ENCODE assay signal across 19 cellular contexts in genomic region chr2:157593411-157593810, GRCh38. TPM values are rescaled to one million over a fixed set of nuclear protein-coding genes. Genes with fewer than 3 reads are reported as not detected.
"Had no signal": no experiment of that assay in that cellular context is flagged by ENCODE, and none has a peak within 500 bp of the region (broad histone marks: within the 10 kb centered on the region; RNA-seq: fewer than 3 reads in every experiment).

No MANE protein-coding gene starts in this region.

- H3K4me1 Mint-ChIP-seq: mesothelial cell of epicardium had no signal

- ATAC-seq: activated naive CD8-positive, alpha-beta T cell treated with anti-CD3 and anti-CD28 coated beads, Interleukin-2, amount 50 U/mL, for 24 hours; left colon; lower lobe of right lung; stimulated activated memory B cell treated with anti-CD40 and anti-IgM and Interleukin-4, amounts not matched to agents 10 μg/mL and 1 μg/mL and 100 μg/mL, for 72 hours; T-cell had no signal

- H3K36me3 Mint-ChIP-seq: mesothelial cell of epicardium; naive B cell; stimulated activated memory B cell treated with anti-CD40 and anti-IgM and Interleukin-4, amounts not matched to agents 10 μg/mL and 1 μg/mL and 100 μg/mL, for 72 hours; T-cell had no signal

- H3K4me3 Mint-ChIP-seq: activated naive CD4-positive, alpha-beta T cell treated with anti-CD3 and anti-CD28 coated beads for 36 hours; activated naive CD8-positive, alpha-beta T cell treated with anti-CD3 and anti-CD28 coated beads, Interleukin-2, amount 50 U/mL, for 24 hours; mesothelial cell of epicardium; naive B cell; stimulated activated memory B cell treated with anti-CD40 and anti-IgM and Interleukin-4, amounts not matched to agents 10 μg/mL and 1 μg/mL and 100 μg/mL, for 72 hours; T-cell had no signal

- H3K27ac ChIP-seq: ascending aorta, colonic mucosa, esophagus squamous epithelium, lower lobe of right lung, parathyroid adenoma had no signal

- H3K9me3 Mint-ChIP-seq: activated naive CD4-positive, alpha-beta T cell treated with anti-CD3 and anti-CD28 coated beads for 36 hours; activated naive CD8-positive, alpha-beta T cell treated with anti-CD3 and anti-CD28 coated beads, Interleukin-2, amount 50 U/mL, for 24 hours; activated T-helper 2 cell treated with anti-CD3 and anti-CD28 coated beads, Interferon-gamma antibody, Interleukin-2, Interleukin-4, amounts not matched to agents 10 μg/mL and 5 μg/mL and 100 μg/mL, durations not matched to agents 14 hours and 24 hours and 36 hours; mesothelial cell of epicardium; naive B cell; stimulated activated memory B cell treated with anti-CD40 and anti-IgM and Interleukin-4, amounts not matched to agents 10 μg/mL and 1 μg/mL and 100 μg/mL, for 72 hours; T-cell had no signal

- H3K27ac Mint-ChIP-seq: activated naive CD4-positive, alpha-beta T cell treated with anti-CD3 and anti-CD28 coated beads for 36 hours; activated naive CD8-positive, alpha-beta T cell treated with anti-CD3 and anti-CD28 coated beads, Interleukin-2, amount 50 U/mL, for 24 hours; activated T-helper 2 cell treated with anti-CD3 and anti-CD28 coated beads, Interferon-gamma antibody, Interleukin-2, Interleukin-4, amounts not matched to agents 10 μg/mL and 5 μg/mL and 100 μg/mL, durations not matched to agents 14 hours and 24 hours and 36 hours; mesothelial cell of epicardium; stimulated activated memory B cell treated with anti-CD40 and anti-IgM and Interleukin-4, amounts not matched to agents 10 μg/mL and 1 μg/mL and 100 μg/mL, for 72 hours; T-cell had no signal

- H3K27me3 Mint-ChIP-seq: naive B cell; stimulated activated memory B cell treated with anti-CD40 and anti-IgM and Interleukin-4, amounts not matched to agents 10 μg/mL and 1 μg/mL and 100 μg/mL, for 72 hours had no signal

- DNase-seq: activated CD4-positive, alpha-beta T cell treated with anti-CD3 and anti-CD28 coated beads, Interleukin-2, amount 50 U/mL, for 4 hours; activated CD4-positive, CD25-positive, alpha-beta regulatory T cell treated with anti-CD3 and anti-CD28 coated beads, Interleukin-2, amount 50 U/mL, for 72 hours; activated naive CD4-positive, alpha-beta T cell treated with anti-CD3 and anti-CD28 coated beads for 36 hours; activated naive CD8-positive, alpha-beta T cell treated with anti-CD3 and anti-CD28 coated beads, Interleukin-2, amount 50 U/mL, for 24 hours; colonic mucosa; esophagus squamous epithelium; left colon; lower lobe of right lung; naive B cell; retina; stimulated activated CD4-positive, alpha-beta T cell treated with anti-CD3 and anti-CD28 coated beads, Interleukin-2, amount 100 ng/mL, for 48 hours; T-cell; T1000 had no signal

RNA-seq across cellular contexts. Expression of gene ACVR1C, which starts 35.3 kb away (rescaled TPM):
- total RNA-seq: ascending aorta, endothelial cell of umbilical vein had no signal
- polyA plus RNA-seq: endothelial cell of umbilical vein had no signal
